9 cellular contexts compared by ENCODE assay signal in the genomic region with DNA sequence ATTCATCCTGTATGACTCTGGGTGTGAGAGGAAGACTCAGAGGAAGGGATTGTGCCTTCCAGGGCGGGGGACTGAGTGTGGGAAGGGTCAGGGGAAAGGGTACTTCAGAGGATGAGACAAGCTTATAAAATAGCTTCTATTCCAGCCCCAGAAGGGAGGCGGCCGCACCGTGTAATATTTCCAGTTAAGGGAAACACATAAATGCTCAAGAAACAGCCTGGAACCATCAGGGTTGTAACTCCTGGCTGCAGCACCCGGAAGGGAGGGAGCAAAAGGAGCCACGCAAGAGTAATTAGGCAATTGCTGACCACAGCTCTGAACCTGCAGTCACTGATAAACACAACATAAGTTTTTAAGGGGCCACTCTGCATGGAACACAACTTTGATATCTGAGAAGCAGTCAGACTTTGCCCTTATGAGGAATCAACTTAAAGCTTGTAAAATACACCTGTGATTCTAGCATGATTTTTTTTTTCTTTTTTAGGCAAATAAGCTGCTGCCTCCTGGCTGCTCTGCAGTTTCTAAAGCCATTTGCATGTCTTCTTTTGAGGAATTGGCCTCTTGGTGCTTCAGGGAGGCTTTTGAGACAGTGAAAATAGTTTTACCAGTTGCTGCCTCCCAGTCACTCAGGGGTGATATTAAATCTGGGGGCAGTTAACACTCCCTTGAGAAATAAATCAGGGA.
DNase-seq lines count a peak whose midpoint lies in the region; ATAC-seq, FAIRE-seq and TF ChIP-seq lines count a peak whose summit lies in the region.
"Had no signal": no experiment of that assay in that cellular context is flagged by ENCODE, and none has a peak within 500 bp of the region (broad histone marks: within the 10 kb centered on the region; RNA-seq: fewer than 3 reads in every experiment).

No MANE protein-coding gene starts in this region.

- peak; percentile 41 for FAIRE-seq in endometrium (lab: Jason Lieb, UNC)

- H3K4me3 Mint-ChIP-seq in osteocyte (ENCODE audit: unreplicated experiment) = no peak overlapping the region
- no peak overlapping the region for H3K4me3 Mint-ChIP-seq in activated CD8-positive, alpha-beta T cell treated with anti-CD3 and anti-CD28 coated beads for 36 hours

- H3K27ac Mint-ChIP-seq in osteocyte (ENCODE audit: unreplicated experiment) = no peak overlapping the region
- no peak overlapping the region for H3K27ac Mint-ChIP-seq in activated CD8-positive, alpha-beta T cell treated with anti-CD3 and anti-CD28 coated beads for 36 hours

- TF ChIP-seq CTCF in neutrophil (IDR thresholded peaks at IDR 0.05) (no peak), osteocyte (IDR thresholded peaks at IDR 0.05) (no peak)
- TF ChIP-seq CTCF in activated CD8-positive, alpha-beta T cell treated with anti-CD3 and anti-CD28 coated beads for 36 hours (IDR thresholded peaks at IDR 0.05) = no peak

- POLR2A ChIA-PET in activated CD8-positive, alpha-beta T cell treated with anti-CD3 and anti-CD28 coated beads for 36 hours (lab: Charles Lee) = no interaction called here

- H3K27me3 Mint-ChIP-seq in osteocyte (ENCODE audit: unreplicated experiment) = no peaks in the 10 kb centered on the region
- H3K27me3 Mint-ChIP-seq in activated CD8-positive, alpha-beta T cell treated with anti-CD3 and anti-CD28 coated beads for 36 hours = peaks cover 6% of the 10 kb centered on the region

- intact Hi-C loops in activated CD8-positive, alpha-beta T cell treated with anti-CD3 and anti-CD28 coated beads for 36 hours (cut with micrococcal nuclease) = no loop called here

- peak overlapping the region; percentile 83 for H3K27ac ChIP-seq in neutrophil
- H3K27ac ChIP-seq: SK-N-MC had no signal

- peaks cover 23 to 29% of the 10 kb centered on the region in 2 experiments for H3K4me1 ChIP-seq in neutrophil (ENCODE audit: control insufficient read depth in 1 of 2, insufficient read depth in 1 of 2, low read depth in 1 of 2, low read length in 1 of 2)

- H3K4me3 ChIP-seq in neutrophil (ENCODE audit: low read depth in 1 of 2, low read length in 1 of 2) = peak overlapping the region; percentile 24 to 30
- H3K4me3 ChIP-seq: SK-N-MC had no signal

- no peaks in the 10 kb centered on the region for H3K27me3 ChIP-seq in neutrophil

- no peaks in the 10 kb centered on the region for H3K9me3 Mint-ChIP-seq in osteocyte (ENCODE audit: unreplicated experiment)
- H3K9me3 Mint-ChIP-seq in activated CD8-positive, alpha-beta T cell treated with anti-CD3 and anti-CD28 coated beads for 36 hours = no peaks in the 10 kb centered on the region

- H3K36me3 Mint-ChIP-seq in osteocyte (ENCODE audit: unreplicated experiment) = no peaks in the 10 kb centered on the region
- H3K36me3 Mint-ChIP-seq in activated CD8-positive, alpha-beta T cell treated with anti-CD3 and anti-CD28 coated beads for 36 hours (ENCODE audit: low read depth) = no peaks in the 10 kb centered on the region

- no peaks in the 10 kb centered on the region for H3K36me3 ChIP-seq in neutrophil

- CTCF ChIA-PET in activated CD8-positive, alpha-beta T cell treated with anti-CD3 and anti-CD28 coated beads for 36 hours (lab: Charles Lee) = interaction anchor here (1.9 kb wide), 1 partner anchor 9 kb away, joined by 5 read pairs; no protein-coding TSS in a partner anchor

- peaks cover 48% of the 10 kb centered on the region for H3K4me1 Mint-ChIP-seq in osteocyte (ENCODE audit: unreplicated experiment)
- no peaks in the 10 kb centered on the region for H3K4me1 Mint-ChIP-seq in activated CD8-positive, alpha-beta T cell treated with anti-CD3 and anti-CD28 coated beads for 36 hours (ENCODE audit: low read depth)

- no peaks in the 10 kb centered on the region for H3K9me3 ChIP-seq in neutrophil

- DNase-seq in M059J (ENCODE audit: low read depth) = peak; percentile 38
- DNase-seq in activated naive CD4-positive, alpha-beta T cell (lab: John Stamatoyannopoulos, UW) = no peak
- no peak for DNase-seq in osteocyte (ENCODE audit: extremely low spot score, unreplicated experiment)
- DNase-seq in activated CD8-positive, alpha-beta T cell treated with anti-CD3 and anti-CD28 coated beads for 36 hours = no peak

- peak; percentile 64 for ATAC-seq in GM18861 (IDR thresholded peaks at IDR 0.05; ENCODE audit: unreplicated experiment)
- no peak for ATAC-seq in GM21737 (IDR thresholded peaks at IDR 0.05; ENCODE audit: unreplicated experiment)
- ATAC-seq in activated CD8-positive, alpha-beta T cell treated with anti-CD3 and anti-CD28 coated beads for 36 hours = no peak
